Comparison of ENCODE assay signal across 1 cellular context in genomic region chr3:126476166-126476975, GRCh38.
TF ChIP-seq lines count a peak whose summit lies in the region.

No MANE protein-coding gene starts in this region.

TF ChIP-seq in HepG2, 621 proteins besides CTCF, POLR2A, EP300 and RAD21 (continued from another document and continues in another):
- TF ChIP-seq NCOR1 (IDR thresholded peaks at IDR 0.05; ENCODE audit: borderline replicate concordance, low read length) (no peak), MXI1 (IDR thresholded peaks at IDR 0.05; ENCODE audit: borderline replicate concordance, low read depth, low read length) (no peak), RNF219 (CRISPR knock-in tag; IDR thresholded peaks at IDR 0.05) (no peak), ZNF770 (CRISPR knock-in tag; IDR thresholded peaks at IDR 0.05) (no peak), BRCA1 (CRISPR knock-in tag; IDR thresholded peaks at IDR 0.05) (no peak), CHD4 (IDR thresholded peaks at IDR 0.05; ENCODE audit: borderline replicate concordance, low read length) (no peak), CBFB (CRISPR knock-in tag; IDR thresholded peaks at IDR 0.05) (no peak), ZNF652 (CRISPR knock-in tag; IDR thresholded peaks at IDR 0.05; ENCODE audit: borderline replicate concordance, low read depth) (no peak), ZFP37 (CRISPR knock-in tag; IDR thresholded peaks at IDR 0.05; ENCODE audit: borderline replicate concordance) (no peak), ZNF124 (CRISPR knock-in tag; IDR thresholded peaks at IDR 0.05) (no peak), ZNF256 (CRISPR knock-in tag; conservative IDR thresholded peaks at IDR 0.05) (no peak), DDIT3 (CRISPR knock-in tag; IDR thresholded peaks at IDR 0.05) (no peak), JUND (CRISPR knock-in tag; IDR thresholded peaks at IDR 0.05) (0 out of 2 replicates have a peak, but pooled peaks have one; percentile 19), ZBTB38 (CRISPR knock-in tag; IDR thresholded peaks at IDR 0.05) (peak; percentile 59; the same call in 1 of the 2 replicates), ZKSCAN5 (CRISPR knock-in tag; IDR thresholded peaks at IDR 0.05) (no peak), RELA (CRISPR knock-in tag; IDR thresholded peaks at IDR 0.05) (no peak), MAZ (IDR thresholded peaks at IDR 0.05; ENCODE audit: borderline replicate concordance, low read depth, low read length) (no peak), MAZ (CRISPR knock-in tag; IDR thresholded peaks at IDR 0.05; ENCODE audit: low read depth) (peak; percentile 89), AKNA (CRISPR knock-in tag; IDR thresholded peaks at IDR 0.05; ENCODE audit: borderline replicate concordance) (no peak), BHLHE40 (IDR thresholded peaks at IDR 0.05; ENCODE audit: low read length) (peak; percentile 70; the same call in 1 of the 2 replicates), U2AF1 (optimal IDR thresholded peaks at IDR 0.05; ENCODE audit: low read depth, low read length) (no peak), ADNP (CRISPR knock-in tag; IDR thresholded peaks at IDR 0.05) (no peak), NKX3-1 (CRISPR knock-in tag; IDR thresholded peaks at IDR 0.05) (no peak), ZNF33A (CRISPR knock-in tag; IDR thresholded peaks at IDR 0.05; ENCODE audit: borderline replicate concordance) (no peak), ZNF563 (CRISPR knock-in tag; IDR thresholded peaks at IDR 0.05) (no peak), REST (IDR thresholded peaks at IDR 0.05; ENCODE audit: borderline replicate concordance in 1 of 2, low read depth in 1 of 2, low read length in 2 of 2) (no peak), IKZF5 (CRISPR knock-in tag; IDR thresholded peaks at IDR 0.05) (0 out of 2 replicates have a peak, but pooled peaks have one; percentile 18), ZBTB1 (CRISPR knock-in tag; IDR thresholded peaks at IDR 0.05; ENCODE audit: borderline replicate concordance) (no peak), TSC22D2 (CRISPR knock-in tag; IDR thresholded peaks at IDR 0.05; ENCODE audit: borderline replicate concordance) (no peak), ZFAT (CRISPR knock-in tag; conservative IDR thresholded peaks at IDR 0.05) (no peak), ELF3 (CRISPR knock-in tag; IDR thresholded peaks at IDR 0.05) (no peak), ZNF687 (CRISPR knock-in tag; IDR thresholded peaks at IDR 0.05) (peak; percentile 79), ZNF30 (CRISPR knock-in tag; IDR thresholded peaks at IDR 0.05) (no peak), ZNF672 (CRISPR knock-in tag; IDR thresholded peaks at IDR 0.05) (no peak), ZNF747 (CRISPR knock-in tag; IDR thresholded peaks at IDR 0.05; ENCODE audit: borderline replicate concordance) (0 out of 2 replicates have a peak, but pooled peaks have one; percentile 37), ZNF547 (CRISPR knock-in tag; IDR thresholded peaks at IDR 0.05) (0 out of 2 replicates have a peak, but pooled peaks have one; percentile 64), TEF (CRISPR knock-in tag; IDR thresholded peaks at IDR 0.05) (no peak), HNF4A (CRISPR knock-in tag; IDR thresholded peaks at IDR 0.05) (no peak), TRIM24 (CRISPR knock-in tag; IDR thresholded peaks at IDR 0.05) (no peak), CENPX (CRISPR knock-in tag; IDR thresholded peaks at IDR 0.05) (no peak), NFE2L1 (CRISPR knock-in tag; IDR thresholded peaks at IDR 0.05; ENCODE audit: borderline replicate concordance) (no peak), ZNF784 (CRISPR knock-in tag; IDR thresholded peaks at IDR 0.05; ENCODE audit: borderline replicate concordance) (no peak), ZNF552 (CRISPR knock-in tag; IDR thresholded peaks at IDR 0.05; ENCODE audit: borderline replicate concordance) (no peak), ZNF772 (CRISPR knock-in tag; IDR thresholded peaks at IDR 0.05) (0 out of 2 replicates have a peak, but pooled peaks have one; percentile 50), ZNF446 (CRISPR knock-in tag; IDR thresholded peaks at IDR 0.05) (0 out of 2 replicates have a peak, but pooled peaks have one; percentile 69), RFXAP (CRISPR knock-in tag; IDR thresholded peaks at IDR 0.05; ENCODE audit: borderline replicate concordance) (0 out of 2 replicates have a peak, but pooled peaks have one; percentile 19)
